Comparison of ENCODE assay signal across 17 cellular contexts in genomic region chr5:115556276-115556675, GRCh38. TPM values are rescaled to one million over a fixed set of nuclear protein-coding genes. Genes with fewer than 3 reads are reported as not detected.
DNase-seq lines count a peak whose midpoint lies in the region; ATAC-seq and TF ChIP-seq lines count a peak whose summit lies in the region.
"Had no signal": no experiment of that assay in that cellular context is flagged by ENCODE, and none has a peak within 500 bp of the region (broad histone marks: within the 10 kb centered on the region; RNA-seq: fewer than 3 reads in every experiment).

No MANE protein-coding gene starts in this region.

- ATAC-seq in right lobe of liver (peak; percentile 48 to 74 (median 58)), HG02678 (IDR thresholded peaks at IDR 0.05; ENCODE audit: unreplicated experiment) (no peak)
- ATAC-seq: CD8-positive, alpha-beta T cell; HCT116 had no signal

- H3K27ac ChIP-seq in C4-2B: peak overlapping the region; percentile 84; the same call in 1 of the 2 replicates
- peak overlapping the region in 1 of 3 donors; percentile 2 for H3K27ac ChIP-seq in right lobe of liver

- H3K4me3 ChIP-seq in right lobe of liver: no peak overlapping the region
- H3K4me3 ChIP-seq: GM23338 had no signal

- H3K36me3 ChIP-seq in right lobe of liver: no peaks in the 10 kb centered on the region

- H3K9me3 ChIP-seq in right lobe of liver: no peaks in the 10 kb centered on the region
- H3K9me3 ChIP-seq: Caco-2 had no signal

- H3K4me1 ChIP-seq in right lobe of liver: peaks cover 0 to 33% (median 7%) of the 10 kb centered on the region in 4 donors

- TF ChIP-seq CTCF in C4-2B (conservative IDR thresholded peaks at IDR 0.05) (no peak), right lobe of liver (IDR thresholded peaks at IDR 0.05) (no peak)

- H3K27me3 ChIP-seq in right lobe of liver: no peaks in the 10 kb centered on the region

- intact Hi-C loops in right lobe of liver (cut with DNase I): no loop called here

- DNase-seq in DMS53 (lab: John Stamatoyannopoulos, UW) (peak; percentile 55), NCI-H2029 treated with DMSO at 0.1 percent for 48 hours (lab: John Stamatoyannopoulos, UW) (peak; percentile 43), right lobe of liver (no peak), middle frontal gyrus (ENCODE audit: extremely low spot score, low spot score) (no peak)
- DNase-seq: C1 segment of cervical spinal cord; Caco-2; CD4-positive, CD25-positive, alpha-beta regulatory T cell; CD8-positive, alpha-beta T cell; DMS153; DMS79 treated with DMSO at 0.1 percent for 48 hours; GF-D8; H9 had no signal

- 28% methylated on average over 2 of the region's 2 CpGs for WGBS in right lobe of liver (ENCODE audit: insufficient coverage, low coverage, low lambda C conversion rate, missing lambda C conversion rate)

- no peak for TF ChIP-seq POLR2A in right lobe of liver (IDR thresholded peaks at IDR 0.05)

RNA-seq across cellular contexts. Expression of gene FEM1C, which starts 11.7 kb away (rescaled TPM):
- total RNA-seq in right lobe of liver: 10 to 100 TPM in 4 of 6 experiments, 1 to 10 TPM in 2; 8.7 to 12.2 (median 11.0) TPM

RNA-seq across cellular contexts. Expression of gene TICAM2, which starts 46.0 kb away (rescaled TPM):
- total RNA-seq in right lobe of liver: 1 to 10 TPM in 4 of 6 experiments, under 1 TPM in 2; 0.31 to 2.3 (median 2.1) TPM
- total RNA-seq: G401, GM23338 had no signal

Comparison
In these comparisons a context has a peak if more than half of its experiments do, and no peak if none do; other contexts are left out.
1. DNase-seq: peak in DMS53 (single experiment) and NCI-H2029 treated with DMSO at 0.1 percent for 48 hours (single experiment); none in right lobe of liver (0 of 3) and middle frontal gyrus (single experiment).